Comparison of ENCODE assay signal across 23 cellular contexts in genomic region chr2:217178366-217178765, GRCh38.
"Had no signal": no experiment of that assay in that cellular context is flagged by ENCODE, and none has a peak within 500 bp of the region (broad histone marks: within the 10 kb centered on the region; RNA-seq: fewer than 3 reads in every experiment).

No MANE protein-coding gene starts in this region.

- DNase-seq: naive thymus-derived CD8-positive, alpha-beta T cell; nephron progenitor cell; nucleus accumbens; pancreas; posterior cingulate gyrus; psoas muscle; right cardiac atrium; right lobe of liver; sigmoid colon; small intestine; stimulated activated CD4-positive, alpha-beta T cell treated with anti-CD3 and anti-CD28 coated beads, Interleukin-15, amount 100 ng/mL, for 24 hours; stimulated activated CD4-positive, alpha-beta T cell treated with anti-CD3 and anti-CD28 coated beads, Interleukin-2, amount 100 ng/mL, for 24 hours; stimulated activated CD4-positive, alpha-beta T cell treated with anti-CD3 and anti-CD28 coated beads, Interleukin-2, amount 100 ng/mL, for 48 hours; stimulated activated CD4-positive, alpha-beta T cell treated with anti-CD3 and anti-CD28 coated beads, Interleukin-4, amount 100 ng/mL, for 24 hours; stimulated activated naive B cell treated with anti-CD40 and anti-IgM and Interleukin-4, amounts not matched to agents 10 μg/mL and 1 μg/mL and 100 μg/mL, for 72 hours; stimulated activated naive CD4-positive, alpha-beta T cell treated with Interleukin-2 at 50 U/mL for 16 hours; stomach; thyroid gland; upper lobe of right lung had no signal

- H3K4me3 ChIP-seq: pancreas, psoas muscle, right lobe of liver, sigmoid colon, stomach, thoracic aorta, thyroid gland, tibial nerve, upper lobe of right lung, vagina had no signal

- H3K36me3 ChIP-seq: neutrophil, pancreas, right lobe of liver, sigmoid colon, stomach, thoracic aorta, thyroid gland, tibial nerve, upper lobe of right lung, vagina had no signal

- H3K9me3 ChIP-seq: neutrophil, pancreas, right lobe of liver, sigmoid colon, stomach, thyroid gland, upper lobe of right lung, vagina had no signal

- H3K27ac ChIP-seq: neutrophil, pancreas, psoas muscle, right lobe of liver, sigmoid colon, stomach, thoracic aorta, thyroid gland, tibial nerve, upper lobe of right lung, vagina had no signal

- H3K27me3 ChIP-seq: neutrophil, pancreas, right lobe of liver, sigmoid colon, stomach, thyroid gland, tibial nerve, upper lobe of right lung, vagina had no signal

- H3K4me1 ChIP-seq: pancreas, right lobe of liver, upper lobe of right lung, vagina had no signal
